ENCODE assay signal across 9 cellular contexts in the genomic region with DNA sequence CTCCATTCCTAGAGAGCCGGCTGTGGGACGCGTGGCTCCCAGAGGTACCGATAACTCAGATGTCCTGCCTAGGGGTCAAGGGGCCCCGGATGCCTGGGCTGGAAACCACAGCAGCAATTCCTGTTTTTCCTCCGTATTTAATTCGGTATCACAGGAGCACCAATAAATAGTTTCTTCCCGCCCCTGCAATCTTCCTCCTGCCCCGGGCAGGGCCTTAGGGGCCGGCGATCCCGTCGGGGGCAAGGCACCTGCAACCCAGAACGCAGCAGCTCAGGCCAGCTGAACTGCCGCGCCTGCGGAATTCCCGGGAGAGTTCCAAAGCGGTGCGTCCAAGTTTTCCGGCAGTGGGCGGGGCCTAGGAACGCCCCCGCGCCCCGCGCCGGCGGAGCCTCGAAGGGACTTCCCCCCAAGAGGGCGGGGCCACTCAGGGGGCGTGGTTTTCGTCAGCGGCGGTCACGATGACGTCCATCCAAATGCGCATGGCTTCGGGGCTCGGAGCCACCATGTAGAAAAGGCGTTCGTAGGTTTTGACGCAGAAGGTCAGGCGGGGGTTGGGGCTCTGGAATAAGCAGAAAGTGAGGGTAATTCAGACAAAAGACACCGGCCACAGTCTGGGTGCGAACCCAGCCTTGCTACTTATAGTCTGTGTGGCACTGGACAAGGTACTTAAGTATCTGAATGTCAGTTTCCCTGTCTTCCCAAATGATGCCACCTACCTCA. TPM values are rescaled to one million over a fixed set of nuclear protein-coding genes. Genes with fewer than 3 reads are reported as not detected.
DNase-seq lines count a peak whose midpoint lies in the region; ATAC-seq and TF ChIP-seq lines count a peak whose summit lies in the region.
"Had no signal": no experiment of that assay in that cellular context is flagged by ENCODE, and none has a peak within 500 bp of the region (broad histone marks: within the 10 kb centered on the region; RNA-seq: fewer than 3 reads in every experiment).

No MANE protein-coding gene starts in this region.

- H3K79me1 ChIP-seq in neuronal stem cell (ENCODE audit: low read depth, low read length) = no peaks in the 10 kb centered on the region

- H3K9me3 ChIP-seq in HUES6 (ENCODE audit: control insufficient read depth, insufficient read depth, low read depth, low read length) (no peaks in the 10 kb centered on the region), neuronal stem cell (replicated peaks in 1 of 2; ENCODE audit: control insufficient read depth in 2 of 2, insufficient read depth in 1 of 2, low read depth in 1 of 2, low read length in 2 of 2) (no peaks in the 10 kb centered on the region), stomach (no peaks in the 10 kb centered on the region)

- peak overlapping the region; percentile 83 for H3K4me3 Mint-ChIP-seq in activated naive CD4-positive, alpha-beta T cell treated with anti-CD3 and anti-CD28 coated beads, Interleukin-2, amount 50 U/mL, for 24 hours

- no peak overlapping the region for H4K91ac ChIP-seq in neuronal stem cell (ENCODE audit: low read depth, low read length, poor library complexity)

- no peak for TF ChIP-seq CTCF in 22Rv1 (IDR thresholded peaks at IDR 0.05)
- TF ChIP-seq CTCF in stomach (IDR thresholded peaks at IDR 0.05) = no peak

- no peak overlapping the region for H2BK15ac ChIP-seq in neuronal stem cell (ENCODE audit: low read length)

- DNase-seq in germinal center (ENCODE audit: low spot score) (peak; percentile 96), neuronal stem cell (ENCODE audit: low spot score) (peak; percentile 95), stomach (peak; percentile 96)
- DNase-seq: DND-41 had no signal

- peak; percentile 22 for TF ChIP-seq EP300 in stomach (IDR thresholded peaks at IDR 0.05)

- peak overlapping the region; percentile 81 for H3K4me2 ChIP-seq in neuronal stem cell (ENCODE audit: insufficient read depth, low read length, poor library complexity, severe bottlenecking)

- peak overlapping the region; percentile 97 for H3K27ac Mint-ChIP-seq in activated naive CD4-positive, alpha-beta T cell treated with anti-CD3 and anti-CD28 coated beads, Interleukin-2, amount 50 U/mL, for 24 hours

- TF ChIP-seq POLR2A in stomach (IDR thresholded peaks at IDR 0.05) = no peak

- peak overlapping the region; percentile 21 for H2BK5ac ChIP-seq in neuronal stem cell (ENCODE audit: low read length)

- H4K8ac ChIP-seq in neuronal stem cell (ENCODE audit: low read depth, low read length) = no peak overlapping the region

- H3K36me3 ChIP-seq in HUES6 (ENCODE audit: control insufficient read depth, insufficient read depth, low read length) (peaks cover 3% of the 10 kb centered on the region; the same call in 1 of the 2 replicates), neuronal stem cell (replicated peaks in 1 of 2; ENCODE audit: control insufficient read depth in 2 of 2, insufficient read depth in 2 of 2, low read length in 2 of 2) (peaks cover 2 to 5% of the 10 kb centered on the region in 2 donors), stomach (peaks cover 0 to 20% (median 7%) of the 10 kb centered on the region in 4 donors)

- H3K4me1 ChIP-seq in HUES6 (ENCODE audit: control insufficient read depth, insufficient read depth, low read length) = 0 out of 2 replicates have a peak, but pooled peaks cover 3% of the 10 kb centered on the region
- H3K4me1 ChIP-seq in neuronal stem cell (ENCODE audit: control insufficient read depth in 2 of 2, insufficient read depth in 1 of 2, low read depth in 1 of 2, low read length in 2 of 2) = no peaks in the 10 kb centered on the region
- peaks cover 0 to 21% (median 10%) of the 10 kb centered on the region in 4 donors for H3K4me1 ChIP-seq in stomach

- peak; percentile 45 for ATAC-seq in GM18870 (IDR thresholded peaks at IDR 0.05; ENCODE audit: unreplicated experiment)
- peak; percentile 87 for ATAC-seq in SK-N-SH treated with all-trans-retinoic acid at 6 μM for 48 hours

- H3K14ac ChIP-seq in neuronal stem cell (ENCODE audit: low read length) = no peak overlapping the region

- peaks cover 12% of the 10 kb centered on the region for H3K36me3 Mint-ChIP-seq in activated naive CD4-positive, alpha-beta T cell treated with anti-CD3 and anti-CD28 coated beads, Interleukin-2, amount 50 U/mL, for 24 hours

- H2BK12ac ChIP-seq in neuronal stem cell (ENCODE audit: low read length) = no peak overlapping the region

- H3K4ac ChIP-seq in neuronal stem cell (ENCODE audit: low read length) = no peak overlapping the region

- H3K9me3 Mint-ChIP-seq in activated naive CD4-positive, alpha-beta T cell treated with anti-CD3 and anti-CD28 coated beads, Interleukin-2, amount 50 U/mL, for 24 hours = peaks cover 3% of the 10 kb centered on the region

- H3K9ac ChIP-seq in HUES6 (ENCODE audit: low read length) (peak overlapping the region; percentile 51), neuronal stem cell (ENCODE audit: low read depth, low read length, poor library complexity) (no peak overlapping the region)

- H2AK5ac ChIP-seq in neuronal stem cell (ENCODE audit: low read depth, low read length) = no peak overlapping the region

- H3K4me3 ChIP-seq in HUES6 (ENCODE audit: low read depth, low read length) (peak overlapping the region; percentile 55), neuronal stem cell (ENCODE audit: low read length in 2 of 2) (peak overlapping the region; percentile 43 to 64), stomach (peak overlapping the region; percentile 38 to 42 (median 40))

- intact Hi-C loops in stomach (cut with DNase I; ENCODE audit: low total_unique reads) = no loop called here

- peak overlapping the region; percentile 84 for H3K18ac ChIP-seq in neuronal stem cell (ENCODE audit: low read length)

- no peaks in the 10 kb centered on the region for H3K27me3 Mint-ChIP-seq in activated naive CD4-positive, alpha-beta T cell treated with anti-CD3 and anti-CD28 coated beads, Interleukin-2, amount 50 U/mL, for 24 hours

- peak overlapping the region; percentile 92 for H2AFZ ChIP-seq in neuronal stem cell (ENCODE audit: low read length)

- H3K4me1 Mint-ChIP-seq in activated naive CD4-positive, alpha-beta T cell treated with anti-CD3 and anti-CD28 coated beads, Interleukin-2, amount 50 U/mL, for 24 hours = peaks cover 53% of the 10 kb centered on the region

- WGBS in neuronal stem cell (ENCODE audit: extremely low coverage in 2 of 2, insufficient read length in 2 of 2, insufficient replicate concordance in 1 of 2), 2 donors = no CpG with 5 or more reads among the region's 46 CpGs
- WGBS in stomach, 5 donors = 3 to 5% (median 4%) methylated on average over 23 to 46 of the region's 46 CpGs

- no peak overlapping the region for H2BK120ac ChIP-seq in neuronal stem cell (ENCODE audit: low read depth, low read length)

- H3K27me3 ChIP-seq in HUES6 (ENCODE audit: control insufficient read depth, insufficient read depth, low read length) (no peaks in the 10 kb centered on the region; the same call in 1 of the 2 replicates), neuronal stem cell (ENCODE audit: control insufficient read depth in 3 of 3, insufficient read depth in 3 of 3, low read depth in 1 of 3, low read length in 3 of 3) (peaks cover 0 to 4% (median 0%) of the 10 kb centered on the region in 3 experiments), stomach (no peaks in the 10 kb centered on the region)

- peak overlapping the region; percentile 48 for H3K27ac ChIP-seq in 22Rv1
- H3K27ac ChIP-seq in HUES6 (ENCODE audit: low read depth, low read length) = no peak overlapping the region
- no peak overlapping the region for H3K27ac ChIP-seq in neuronal stem cell (replicated peaks; ENCODE audit: low read length)
- peak overlapping the region; percentile 70 to 86 (median 77) for H3K27ac ChIP-seq in stomach

- H3K23ac ChIP-seq in neuronal stem cell (ENCODE audit: low read depth, low read length, poor library complexity) = no peak overlapping the region

TF ChIP-seq in SK-N-SH treated with all-trans-retinoic acid at 6 μM for 48 hours, 23 proteins besides CTCF, POLR2A, EP300 and RAD21 (continues in another document):
- TF ChIP-seq RARB (CRISPR knock-in tag; IDR thresholded peaks at IDR 0.05) (no peak), OSR1 (CRISPR knock-in tag; IDR thresholded peaks at IDR 0.05) (no peak), GLIS3 (CRISPR knock-in tag; IDR thresholded peaks at IDR 0.05) (no peak)
- TF ChIP-seq, protein P1, sequence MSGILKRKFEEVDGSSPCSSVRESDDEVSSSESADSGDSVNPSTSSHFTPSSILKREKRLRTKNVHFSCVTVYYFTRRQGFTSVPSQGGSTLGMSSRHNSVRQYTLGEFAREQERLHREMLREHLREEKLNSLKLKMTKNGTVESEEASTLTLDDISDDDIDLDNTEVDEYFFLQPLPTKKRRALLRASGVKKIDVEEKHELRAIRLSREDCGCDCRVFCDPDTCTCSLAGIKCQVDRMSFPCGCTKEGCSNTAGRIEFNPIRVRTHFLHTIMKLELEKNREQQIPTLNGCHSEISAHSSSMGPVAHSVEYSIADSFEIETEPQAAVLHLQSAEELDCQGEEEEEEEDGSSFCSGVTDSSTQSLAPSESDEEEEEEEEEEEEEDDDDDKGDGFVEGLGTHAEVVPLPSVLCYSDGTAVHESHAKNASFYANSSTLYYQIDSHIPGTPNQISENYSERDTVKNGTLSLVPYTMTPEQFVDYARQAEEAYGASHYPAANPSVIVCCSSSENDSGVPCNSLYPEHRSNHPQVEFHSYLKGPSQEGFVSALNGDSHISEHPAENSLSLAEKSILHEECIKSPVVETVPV (CRISPR knock-in tag; IDR thresholded peaks at IDR 0.05) = no peak

RNA-seq across cellular contexts. Expression of a gene that starts 9.7 kb away (rescaled TPM):
- polyA plus RNA-seq in neuronal stem cell (2013, experiment 1 of 2) = 0.59 TPM
- polyA plus RNA-seq in neuronal stem cell (2013, experiment 2 of 2) = 0.68 TPM
- under 1 TPM in 3 of 5 donors, not detected in 2; 0.29 to 0.55 (median 0.45) TPM for total RNA-seq in stomach
- 10 to 100 TPM in 1 of 3 donors, 1 to 10 TPM in 1, under 1 TPM in 1; 0.76 to 72.4 (median 2.2) TPM for polyA plus RNA-seq in stomach

RNA-seq across cellular contexts. Expression of a gene that starts 29.4 kb away (rescaled TPM):
- 8.0 TPM for polyA plus RNA-seq in neuronal stem cell (2013, experiment 1 of 2)
- 7.9 TPM for polyA plus RNA-seq in neuronal stem cell (2013, experiment 2 of 2)
- total RNA-seq in stomach = 10 to 100 TPM in 1 of 5 donors, 1 to 10 TPM in 3, not detected in 1; 2.0 to 55.3 (median 8.5) TPM
- 10 to 100 TPM in 2 of 3 donors, 1 to 10 TPM in 1; 9.5 to 24.9 (median 13.9) TPM for polyA plus RNA-seq in stomach

RNA-seq across cellular contexts. Expression of a gene that starts 51.9 kb away (rescaled TPM):
- polyA plus RNA-seq in neuronal stem cell (2013, experiment 1 of 2) = 14.2 TPM
- polyA plus RNA-seq in neuronal stem cell (2013, experiment 2 of 2) = 13.9 TPM
- 100 to 1,000 TPM in 1 of 5 donors, 10 to 100 TPM in 4; 43.5 to 157 (median 61.1) TPM for total RNA-seq in stomach
- polyA plus RNA-seq in stomach = 10 to 100 TPM; 42.6 to 55.5 (median 42.8) TPM

RNA-seq across cellular contexts. Expression of a gene that starts 57.8 kb away (rescaled TPM):
- 0.29 TPM for polyA plus RNA-seq in neuronal stem cell (2013, experiment 1 of 2)
- polyA plus RNA-seq in neuronal stem cell (2013, experiment 2 of 2) = 0.21 TPM
- 10 to 100 TPM in 1 of 5 donors, 1 to 10 TPM in 1, not detected in 3; 7.8 to 23.5 TPM for total RNA-seq in stomach
- under 1 TPM; 0.37 to 0.76 (median 0.65) TPM for polyA plus RNA-seq in stomach

Comparison
In these comparisons a context has a peak if more than half of its experiments do, and no peak if none do; other contexts are left out.
1. H3K27ac ChIP-seq: peak in 22Rv1 (single experiment) and stomach (5 of 5); none in HUES6 (single experiment) and neuronal stem cell (single experiment).
2. Peak in every context shown above with its lines, with median percentiles within 50 percentile points of each other: H3K4me3 ChIP-seq and DNase-seq.